ENCODE assay signal across 8 cellular contexts in the genomic region with DNA sequence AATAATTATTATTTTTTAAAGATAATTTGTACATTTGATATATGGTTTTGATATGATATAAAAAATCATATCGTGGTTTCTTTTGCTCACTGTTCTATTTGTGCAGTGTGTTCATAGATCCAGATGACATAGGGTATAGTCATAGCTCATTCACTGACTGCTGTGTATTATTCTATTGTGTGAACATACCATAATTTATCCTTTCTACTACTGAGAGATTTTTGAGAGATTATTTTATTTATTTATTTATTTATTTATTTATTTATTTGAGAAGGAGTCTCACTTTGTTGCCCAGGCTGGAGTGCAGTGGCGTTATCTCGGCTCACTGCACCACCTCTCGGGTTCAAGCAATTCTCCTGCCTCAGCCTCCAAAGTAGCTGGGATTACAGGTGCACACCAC. TPM values are rescaled to one million over a fixed set of nuclear protein-coding genes. Genes with fewer than 3 reads are reported as not detected.
"Had no signal": no experiment of that assay in that cellular context is flagged by ENCODE, and none has a peak within 500 bp of the region (broad histone marks: within the 10 kb centered on the region; RNA-seq: fewer than 3 reads in every experiment).

No MANE protein-coding gene starts in this region.

- DNase-seq: H9, HCEC 1CT, HFFc6, IMR-90, KG1 had no signal

- H2AFZ ChIP-seq: GM23338 had no signal

- ATAC-seq: GM23338, K562 had no signal

- H3K4me3 ChIP-seq: GM23338, K562 had no signal

- H3K4me2 ChIP-seq: GM23338 had no signal

RNA-seq across cellular contexts. Expression of a gene that starts 39.0 kb away (rescaled TPM):
- total RNA-seq: HFFc6, HT-29, K562 had no signal
